1 cellular context compared by ENCODE assay signal in genomic region chr15:98738689-98739411, GRCh38.
TF ChIP-seq lines count a peak whose summit lies in the region.

No MANE protein-coding gene starts in this region.

TF ChIP-seq in H1, 55 proteins besides CTCF, POLR2A, EP300 and RAD21 (continued from another document):
- TF ChIP-seq CHD7 (IDR thresholded peaks at IDR 0.05; ENCODE audit: insufficient replicate concordance, low read length) (no peak), ZNF274 (IDR thresholded peaks at IDR 0.05; ENCODE audit: borderline replicate concordance, extremely low read depth, low read length) (no peak), SP2 (IDR thresholded peaks at IDR 0.05; ENCODE audit: low read length) (no peak), TCF12 (IDR thresholded peaks at IDR 0.05; ENCODE audit: low read depth, low read length) (no peak), CTBP2 (IDR thresholded peaks at IDR 0.05; ENCODE audit: borderline replicate concordance, insufficient read depth, insufficient read length, low read length) (no peak), RNF2 (IDR thresholded peaks at IDR 0.05; ENCODE audit: borderline replicate concordance, low read depth, low read length, missing control alignments, poor library complexity, severe bottlenecking) (no peak), KDM5A (IDR thresholded peaks at IDR 0.05; ENCODE audit: low read length) (no peak), KDM4A (IDR thresholded peaks at IDR 0.05; ENCODE audit: low read depth, low read length, severe bottlenecking) (no peak), E2F6 (IDR thresholded peaks at IDR 0.05) (no peak), BRCA1 (IDR thresholded peaks at IDR 0.05; ENCODE audit: low read depth, low read length) (no peak), SUZ12 (IDR thresholded peaks at IDR 0.05; ENCODE audit: low read length) (no peak), MAFK (IDR thresholded peaks at IDR 0.05; ENCODE audit: low read depth, low read length) (no peak), ATF3 (IDR thresholded peaks at IDR 0.05; ENCODE audit: insufficient read depth, low read depth, low read length) (no peak), NANOG (IDR thresholded peaks at IDR 0.05; ENCODE audit: insufficient read depth, low read depth, low read length, poor library complexity, severe bottlenecking) (no peak)
